11 cellular contexts compared by ENCODE assay signal in the genomic region with DNA sequence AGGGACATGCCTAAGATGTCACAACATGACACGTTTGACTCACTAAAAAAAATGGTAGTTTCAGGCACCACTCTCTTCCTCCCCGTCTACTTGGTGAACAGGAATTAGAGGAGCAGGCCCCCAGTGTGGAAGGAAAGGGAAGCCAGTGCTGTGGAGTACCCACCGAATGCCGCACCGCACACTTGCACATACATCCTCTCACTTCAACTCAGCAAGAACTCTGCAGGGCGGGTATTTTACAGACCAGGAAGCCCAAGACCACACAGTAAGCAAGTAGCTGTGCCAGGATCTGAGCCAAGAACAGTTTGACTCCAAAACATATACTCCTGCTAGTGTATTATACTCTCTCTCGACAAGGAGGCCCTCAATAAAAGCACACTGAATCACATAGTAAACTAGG.
DNase-seq lines count a peak whose midpoint lies in the region; ATAC-seq and TF ChIP-seq lines count a peak whose summit lies in the region.
"Had no signal": no experiment of that assay in that cellular context is flagged by ENCODE, and none has a peak within 500 bp of the region (broad histone marks: within the 10 kb centered on the region; RNA-seq: fewer than 3 reads in every experiment).

No MANE protein-coding gene starts in this region.

- H3K4me3 ChIP-seq in CD8-positive, alpha-beta T cell (ENCODE audit: low read depth, low read length): no peak overlapping the region
- no peak overlapping the region for H3K4me3 ChIP-seq in astrocyte of the spinal cord (ENCODE audit: low read depth, low read length)
- no peak overlapping the region for H3K4me3 ChIP-seq in effector memory CD4-positive, alpha-beta T cell (ENCODE audit: insufficient read depth, low read depth, low read length, poor library complexity, severe bottlenecking)
- H3K4me3 ChIP-seq: GM23338 had no signal

- in situ Hi-C loops in astrocyte of the spinal cord (cut with HindIII; ENCODE audit: low sequenced_read_pairs): no loop called here

- CTCF ChIA-PET in CD8-positive, alpha-beta T cell (lab: Charles Lee): interaction anchor here (2.0 kb wide), 1 partner anchor 68 kb away, joined by 11 read pairs; the partner anchor contains the start of gene BCL2

- H3K27ac Mint-ChIP-seq in CD8-positive, alpha-beta T cell: peak overlapping the region; percentile 77
- peak overlapping the region; percentile 55 to 79 for H3K27ac Mint-ChIP-seq in natural killer cell treated with Interleukin-12 subunit alpha and Interleukin-12 subunit beta and Interleukin-15 and Interleukin-18, amount 100 ng/mL, for 72 hours
- H3K27ac Mint-ChIP-seq: GM23338 had no signal

- peak in 6 of 7 experiments; percentile 15 to 65 (median 28) for DNase-seq in CD8-positive, alpha-beta T cell
- DNase-seq in MV-4-11 (lab: John Stamatoyannopoulos, UW) (peak; percentile 45), astrocyte of the spinal cord (ENCODE audit: low read depth, low spot score) (peak; percentile 44), germinal center (ENCODE audit: low spot score) (no peak), NCI-H1930 (lab: John Stamatoyannopoulos, UW) (no peak)
- DNase-seq in natural killer cell treated with Interleukin-12 subunit alpha and Interleukin-12 subunit beta and Interleukin-15 and Interleukin-18, amount 100 ng/mL, for 72 hours (ENCODE audit: low spot score): peak; percentile 67
- no peak for DNase-seq in stimulated activated naive CD4-positive, alpha-beta T cell treated with Interleukin-2 at 50 U/mL for 16 hours (lab: John Stamatoyannopoulos, UW)
- no peak for DNase-seq in effector memory CD4-positive, alpha-beta T cell
- DNase-seq: aorta, IMR-90 had no signal

- H3K4me1 Mint-ChIP-seq in CD8-positive, alpha-beta T cell (ENCODE audit: low read depth): peaks cover 54% of the 10 kb centered on the region
- peaks cover 53 to 59% of the 10 kb centered on the region in 2 donors for H3K4me1 Mint-ChIP-seq in natural killer cell treated with Interleukin-12 subunit alpha and Interleukin-12 subunit beta and Interleukin-15 and Interleukin-18, amount 100 ng/mL, for 72 hours (ENCODE audit: low read depth in 2 of 2)
- H3K4me1 Mint-ChIP-seq: GM23338 had no signal

- ATAC-seq in CD8-positive, alpha-beta T cell: peak; percentile 82
- peak; percentile 70 to 87 for ATAC-seq in natural killer cell treated with Interleukin-12 subunit alpha and Interleukin-12 subunit beta and Interleukin-15 and Interleukin-18, amount 100 ng/mL, for 72 hours
- ATAC-seq: GM23338 had no signal

- POLR2A ChIA-PET in CD8-positive, alpha-beta T cell (lab: Charles Lee): no interaction called here

- H3K4me3 Mint-ChIP-seq in CD8-positive, alpha-beta T cell: peak overlapping the region; percentile 41
- H3K4me3 Mint-ChIP-seq in natural killer cell treated with Interleukin-12 subunit alpha and Interleukin-12 subunit beta and Interleukin-15 and Interleukin-18, amount 100 ng/mL, for 72 hours: peak overlapping the region; percentile 39
- H3K4me3 Mint-ChIP-seq: GM23338 had no signal

- intact Hi-C loops in CD8-positive, alpha-beta T cell (cut with DNase I, micrococcal nuclease): loop anchor here in 1 of 2 experiments (2.0 to 10.0 kb wide), 3 partner anchors 13 to 68 kb away; partner anchors contain the start of gene BCL2

- no peaks in the 10 kb centered on the region for H3K9me3 ChIP-seq in CD8-positive, alpha-beta T cell (ENCODE audit: low read length)
- H3K9me3 ChIP-seq in effector memory CD4-positive, alpha-beta T cell (ENCODE audit: control insufficient read depth, low read length): no peaks in the 10 kb centered on the region

- H3K27ac ChIP-seq in CD8-positive, alpha-beta T cell (ENCODE audit: low read depth, low read length): no peak overlapping the region
- no peak overlapping the region for H3K27ac ChIP-seq in effector memory CD4-positive, alpha-beta T cell (ENCODE audit: insufficient read depth, low read length, poor library complexity, severe bottlenecking)

- peaks cover 39% of the 10 kb centered on the region for H3K4me1 ChIP-seq in CD8-positive, alpha-beta T cell (ENCODE audit: insufficient read depth, low read length)
- H3K4me1 ChIP-seq in effector memory CD4-positive, alpha-beta T cell (ENCODE audit: control insufficient read depth, insufficient read depth, low read length, poor library complexity, severe bottlenecking): peaks cover 5% of the 10 kb centered on the region

- no peaks in the 10 kb centered on the region for H3K27me3 ChIP-seq in CD8-positive, alpha-beta T cell (ENCODE audit: insufficient read depth, low read length)
- H3K27me3 ChIP-seq in effector memory CD4-positive, alpha-beta T cell (replicated peaks; ENCODE audit: control insufficient read depth, insufficient read depth, low read length, poor library complexity, severe bottlenecking): no peaks in the 10 kb centered on the region

- H3K9me3 Mint-ChIP-seq in CD8-positive, alpha-beta T cell: no peaks in the 10 kb centered on the region
- peaks cover 3% of the 10 kb centered on the region for H3K9me3 Mint-ChIP-seq in natural killer cell treated with Interleukin-12 subunit alpha and Interleukin-12 subunit beta and Interleukin-15 and Interleukin-18, amount 100 ng/mL, for 72 hours

- no peak for TF ChIP-seq CTCF in CD8-positive, alpha-beta T cell (IDR thresholded peaks at IDR 0.05)
- no peak for TF ChIP-seq CTCF in astrocyte of the spinal cord (IDR thresholded peaks at IDR 0.05; ENCODE audit: low read depth, low read length)

- H3K36me3 Mint-ChIP-seq in CD8-positive, alpha-beta T cell: peaks cover 31% of the 10 kb centered on the region
- peaks cover 9% of the 10 kb centered on the region for H3K36me3 Mint-ChIP-seq in natural killer cell treated with Interleukin-12 subunit alpha and Interleukin-12 subunit beta and Interleukin-15 and Interleukin-18, amount 100 ng/mL, for 72 hours

- no peaks in the 10 kb centered on the region for H3K27me3 Mint-ChIP-seq in CD8-positive, alpha-beta T cell (ENCODE audit: low read depth)
- H3K27me3 Mint-ChIP-seq in natural killer cell treated with Interleukin-12 subunit alpha and Interleukin-12 subunit beta and Interleukin-15 and Interleukin-18, amount 100 ng/mL, for 72 hours: no peaks in the 10 kb centered on the region

- H3K36me3 ChIP-seq in CD8-positive, alpha-beta T cell (ENCODE audit: insufficient read depth, low read length): no peaks in the 10 kb centered on the region
- no peaks in the 10 kb centered on the region for H3K36me3 ChIP-seq in effector memory CD4-positive, alpha-beta T cell (ENCODE audit: control insufficient read depth, insufficient read depth, low read length)

Comparison
In these comparisons a context has a peak if more than half of its experiments do, and no peak if none do; other contexts are left out.
1. DNase-seq: peak in CD8-positive, alpha-beta T cell (6 of 7), MV-4-11 (single experiment), astrocyte of the spinal cord (single experiment) and natural killer cell treated with Interleukin-12 subunit alpha and Interleukin-12 subunit beta and Interleukin-15 and Interleukin-18, amount 100 ng/mL, for 72 hours (single experiment); none in germinal center (single experiment), stimulated activated naive CD4-positive, alpha-beta T cell treated with Interleukin-2 at 50 U/mL for 16 hours (single experiment), effector memory CD4-positive, alpha-beta T cell (0 of 3) and NCI-H1930 (0 of 2).